Comparison of ENCODE assay signal across 31 cellular contexts in genomic region chr7:30694218-30694745, GRCh38. TPM values are rescaled to one million over a fixed set of nuclear protein-coding genes. Genes with fewer than 3 reads are reported as not detected.
A peak's percentile ranks its signal among the peaks of the same experiment; 100 is the strongest.
DNase-seq lines count a peak whose midpoint lies in the region; ATAC-seq, FAIRE-seq and TF ChIP-seq lines count a peak whose summit lies in the region.
"Had no signal": no experiment of that assay in that cellular context is flagged by ENCODE, and none has a peak within 500 bp of the region (broad histone marks: within the 10 kb centered on the region; RNA-seq: fewer than 3 reads in every experiment).

No MANE protein-coding gene starts in this region.

- H3K9me3 ChIP-seq in gastroesophageal sphincter (no peaks in the 10 kb centered on the region), small intestine (ENCODE audit: control insufficient read depth, low read depth) (no peaks in the 10 kb centered on the region)
- no peaks in the 10 kb centered on the region for H3K9me3 ChIP-seq in naive thymus-derived CD4-positive, alpha-beta T cell (ENCODE audit: control insufficient read depth in 2 of 3, low read length in 3 of 3)
- H3K9me3 ChIP-seq: esophagus squamous epithelium, SK-N-SH, upper lobe of left lung had no signal

- no peak for FAIRE-seq in small intestine (lab: Jason Lieb, UNC)
- FAIRE-seq: frontal cortex had no signal

- intact Hi-C loops in naive thymus-derived CD4-positive, alpha-beta T cell (cut with micrococcal nuclease), result no loop called here

- H3K27me3 ChIP-seq in gastroesophageal sphincter (no peaks in the 10 kb centered on the region), small intestine (ENCODE audit: control insufficient read depth in 2 of 2, insufficient read depth in 2 of 2, low read length in 2 of 2) (no peaks in the 10 kb centered on the region)
- H3K27me3 ChIP-seq in naive thymus-derived CD4-positive, alpha-beta T cell (ENCODE audit: control insufficient read depth in 2 of 2, insufficient read depth in 2 of 2, low read length in 2 of 2), result no peaks in the 10 kb centered on the region
- H3K27me3 ChIP-seq: esophagus squamous epithelium, upper lobe of left lung had no signal

- peaks cover 5 to 18% (median 7%) of the 10 kb centered on the region in 7 donors for H3K4me1 Mint-ChIP-seq in naive thymus-derived CD4-positive, alpha-beta T cell
- H3K4me1 Mint-ChIP-seq in nephron progenitor cell, result peaks cover 12% of the 10 kb centered on the region

- CTCF ChIA-PET in naive thymus-derived CD4-positive, alpha-beta T cell (lab: Charles Lee), result interaction anchor here (1.2 to 1.6 kb wide), 2 partner anchors 45 to 47 kb away, joined by 3 to 4 read pairs; no protein-coding TSS in a partner anchor

- H3K27ac ChIP-seq in gastroesophageal sphincter (peak overlapping the region in 1 of 4 donors; percentile 44), small intestine (ENCODE audit: low read depth in 1 of 2, low read length in 1 of 2) (no peak overlapping the region)
- H3K27ac ChIP-seq in naive thymus-derived CD4-positive, alpha-beta T cell (ENCODE audit: low read depth, low read length), result no peak overlapping the region
- H3K27ac ChIP-seq: KMS-11, upper lobe of left lung had no signal

- POLR2A ChIA-PET in naive thymus-derived CD4-positive, alpha-beta T cell (lab: Charles Lee), result no interaction called here

- H3K4me1 ChIP-seq in gastroesophageal sphincter (peaks cover 0 to 17% (median 7%) of the 10 kb centered on the region in 3 donors), small intestine (ENCODE audit: control insufficient read depth in 2 of 2, insufficient read depth in 1 of 2, low read depth in 1 of 2, low read length in 1 of 2) (no peaks in the 10 kb centered on the region)
- no peaks in the 10 kb centered on the region for H3K4me1 ChIP-seq in naive thymus-derived CD4-positive, alpha-beta T cell (ENCODE audit: control insufficient read depth in 2 of 2, insufficient read depth in 2 of 2, low read length in 2 of 2)

- no peak overlapping the region for H3K4me3 Mint-ChIP-seq in naive thymus-derived CD4-positive, alpha-beta T cell
- H3K4me3 Mint-ChIP-seq in nephron progenitor cell, result no peak overlapping the region
- H3K4me3 Mint-ChIP-seq: CD4-positive, alpha-beta T cell; endodermal cell; stimulated activated naive CD8-positive, alpha-beta T cell treated with anti-CD3 and anti-CD28 coated beads, Interleukin-15, amount 100 ng/mL, for 72 hours; T-helper 17 cell had no signal

- TF ChIP-seq POLR2A in gastroesophageal sphincter (IDR thresholded peaks at IDR 0.05), result no peak

- no peak overlapping the region for H3K4me3 ChIP-seq in gastroesophageal sphincter
- H3K4me3 ChIP-seq in small intestine (ENCODE audit: low read depth in 1 of 2, low read length in 2 of 2), result no peak overlapping the region
- no peak overlapping the region for H3K4me3 ChIP-seq in naive thymus-derived CD4-positive, alpha-beta T cell (ENCODE audit: low read length)
- H3K4me3 ChIP-seq: esophagus squamous epithelium, upper lobe of left lung had no signal

- no peaks in the 10 kb centered on the region for H3K9me3 Mint-ChIP-seq in naive thymus-derived CD4-positive, alpha-beta T cell
- no peaks in the 10 kb centered on the region for H3K9me3 Mint-ChIP-seq in nephron progenitor cell
- H3K9me3 Mint-ChIP-seq: CD4-positive, alpha-beta T cell; endodermal cell; stimulated activated naive CD8-positive, alpha-beta T cell treated with anti-CD3 and anti-CD28 coated beads, Interleukin-15, amount 100 ng/mL, for 72 hours had no signal

- ATAC-seq in gastroesophageal sphincter (peak; percentile 41), HG03196 (IDR thresholded peaks at IDR 0.05; ENCODE audit: unreplicated experiment) (no peak)
- ATAC-seq in naive thymus-derived CD4-positive, alpha-beta T cell, result no peak
- ATAC-seq: stimulated activated naive CD8-positive, alpha-beta T cell treated with anti-CD3 and anti-CD28 coated beads, Interleukin-15, amount 100 ng/mL, for 72 hours; T-helper 17 cell had no signal

- peak overlapping the region in 1 of 9 donors; percentile 12 for H3K27ac Mint-ChIP-seq in naive thymus-derived CD4-positive, alpha-beta T cell
- no peak overlapping the region for H3K27ac Mint-ChIP-seq in nephron progenitor cell
- H3K27ac Mint-ChIP-seq: CD4-positive, alpha-beta T cell; endodermal cell; T-helper 17 cell had no signal

- H3K27me3 Mint-ChIP-seq in naive thymus-derived CD4-positive, alpha-beta T cell, result peaks cover 0 to 10% (median 7%) of the 10 kb centered on the region in 5 donors
- H3K27me3 Mint-ChIP-seq in nephron progenitor cell (ENCODE audit: low read depth, poor library complexity), result peaks cover 15% of the 10 kb centered on the region
- H3K27me3 Mint-ChIP-seq: stimulated activated naive CD8-positive, alpha-beta T cell treated with anti-CD3 and anti-CD28 coated beads, Interleukin-15, amount 100 ng/mL, for 72 hours had no signal

- no peak for TF ChIP-seq CTCF in gastroesophageal sphincter (IDR thresholded peaks at IDR 0.05)
- TF ChIP-seq CTCF in nephron progenitor cell (IDR thresholded peaks at IDR 0.05), result no peak

- DNase-seq in NCI-H82 (lab: John Stamatoyannopoulos, UW), result peak; percentile 19
- no peak for DNase-seq in NCI-H82 treated with DMSO at 0.1 percent for 48 hours (lab: John Stamatoyannopoulos, UW; ENCODE audit: unreplicated experiment)
- peak; percentile 8 for DNase-seq in left kidney (ENCODE audit: low read depth, low spot score)
- DNase-seq in small intestine, result peak; percentile 18
- no peak for DNase-seq in naive thymus-derived CD4-positive, alpha-beta T cell
- DNase-seq in nephron progenitor cell, result no peak
- DNase-seq: 8988T; activated CD4-positive, alpha-beta T cell treated with anti-CD3 and anti-CD28 coated beads for 48 hours; activated naive CD4-positive, alpha-beta T cell; activated T-cell treated with anti-CD3 and anti-CD28 coated beads, Interleukin-2, amount 50 U/mL, for 48 hours; CD4-positive, alpha-beta T cell; endodermal cell; esophagus squamous epithelium; GOT3; mesenchymal stem cell; NCI-H2171; NCI-H524; occipital lobe; RPMI8226; SK-N-SH; stimulated activated CD4-positive, alpha-beta T cell treated with anti-CD3 and anti-CD28 coated beads, Interleukin-15, amount 100 ng/mL, for 24 hours; stimulated activated naive CD8-positive, alpha-beta T cell treated with anti-CD3 and anti-CD28 coated beads, Interleukin-15, amount 100 ng/mL, for 72 hours; T-helper 17 cell; upper lobe of left lung had no signal

- WGBS in gastroesophageal sphincter (ENCODE audit: low coverage in 1 of 2), 2 donors, result 24 to 83% methylated on average over 1 to 5 of the region's 6 CpGs
- 31 to 58% (median 44%) methylated on average over 6 of the region's 6 CpGs for WGBS in small intestine, 3 donors

- H3K36me3 ChIP-seq in gastroesophageal sphincter (no peaks in the 10 kb centered on the region), small intestine (ENCODE audit: control insufficient read depth in 2 of 2, insufficient read depth in 2 of 2, low read length in 2 of 2) (no peaks in the 10 kb centered on the region)
- no peaks in the 10 kb centered on the region for H3K36me3 ChIP-seq in naive thymus-derived CD4-positive, alpha-beta T cell (ENCODE audit: control insufficient read depth in 2 of 3, insufficient read depth in 3 of 3, low read length in 3 of 3)
- H3K36me3 ChIP-seq: esophagus squamous epithelium, upper lobe of left lung had no signal

- no peak for TF ChIP-seq EP300 in gastroesophageal sphincter (IDR thresholded peaks at IDR 0.05)

- H3K36me3 Mint-ChIP-seq in naive thymus-derived CD4-positive, alpha-beta T cell, result no peaks in the 10 kb centered on the region
- no peaks in the 10 kb centered on the region for H3K36me3 Mint-ChIP-seq in nephron progenitor cell (ENCODE audit: low read depth)

RNA-seq across cellular contexts. Expression of gene CRHR2, which starts 12.0 kb away (rescaled TPM):
- total RNA-seq in gastroesophageal sphincter, result under 1 TPM in 3 of 4 donors, not detected in 1; 0.15 to 0.77 (median 0.47) TPM
- polyA plus RNA-seq in small intestine, result under 1 TPM in 1 of 3 donors, not detected in 2; 0.04 TPM
- not detected for total RNA-seq in naive thymus-derived CD4-positive, alpha-beta T cell
- not detected for polyA plus RNA-seq in naive thymus-derived CD4-positive, alpha-beta T cell
- total RNA-seq: CD4-positive, alpha-beta T cell; endodermal cell; HT1080; kidney epithelial cell; myocyte; T-helper 17 cell had no signal
- polyA plus RNA-seq: SK-N-SH had no signal

RNA-seq across cellular contexts. Expression of gene INMT, which starts 57.7 kb away (rescaled TPM):
- total RNA-seq in gastroesophageal sphincter, result 100 to 1,000 TPM; 115 to 212 (median 131) TPM
- polyA plus RNA-seq in small intestine, result 1 to 10 TPM; 1.1 to 6.1 (median 1.9) TPM
- total RNA-seq in naive thymus-derived CD4-positive, alpha-beta T cell, result 1 to 10 TPM in 2 of 5 experiments, under 1 TPM in 3; 0.38 to 4.8 (median 0.56) TPM
- polyA plus RNA-seq in naive thymus-derived CD4-positive, alpha-beta T cell, result under 1 TPM in 1 of 2 donors, not detected in 1; 0.24 TPM
- total RNA-seq: HT1080, kidney epithelial cell had no signal
- polyA plus RNA-seq: SK-N-SH had no signal

Comparison
In these comparisons a context has a peak if more than half of its experiments do, and no peak if none do; other contexts are left out.
1. DNase-seq: peak in NCI-H82 (single experiment), left kidney (single experiment) and small intestine (single experiment); none in NCI-H82 treated with DMSO at 0.1 percent for 48 hours (single experiment), naive thymus-derived CD4-positive, alpha-beta T cell (0 of 9) and nephron progenitor cell (single experiment).
2. RNA of gene INMT, which starts 57.7 kb away (total RNA-seq): 115 to 212 TPM in gastroesophageal sphincter; 0.38 to 4.8 TPM in naive thymus-derived CD4-positive, alpha-beta T cell; every median in the first group is over 10 times any median in the second.